8 cellular contexts compared by ENCODE assay signal in genomic region chr9:94014066-94014654, GRCh38. TPM values are rescaled to one million over a fixed set of nuclear protein-coding genes. Genes with fewer than 3 reads are reported as not detected.
DNase-seq lines count a peak whose midpoint lies in the region; ATAC-seq and TF ChIP-seq lines count a peak whose summit lies in the region.

No MANE protein-coding gene starts in this region.

- peaks cover 12% of the 10 kb centered on the region for H3K4me1 Mint-ChIP-seq in activated CD8-positive, alpha-beta T cell treated with anti-CD3 and anti-CD28 coated beads for 36 hours (ENCODE audit: low read depth)
- peaks cover 4% of the 10 kb centered on the region for H3K4me1 Mint-ChIP-seq in activated CD8-positive, alpha-beta T cell treated with anti-CD3 and anti-CD28 coated beads, Interleukin-2, amount 10 ng/mL, durations not matched to agents 7 days and 5 days (ENCODE audit: low read depth)
- H3K4me1 Mint-ChIP-seq in nephron: peaks cover 29% of the 10 kb centered on the region

- intact Hi-C loops in activated CD8-positive, alpha-beta T cell treated with anti-CD3 and anti-CD28 coated beads for 36 hours (cut with micrococcal nuclease): no loop called here

- CTCF ChIA-PET in activated CD8-positive, alpha-beta T cell treated with anti-CD3 and anti-CD28 coated beads for 36 hours (lab: Charles Lee): interaction anchor here (0.8 to 5.2 kb wide), 18 partner anchors 9 to 331 kb away, joined by 3 to 43 read pairs (median 4); no protein-coding TSS in a partner anchor
- CTCF ChIA-PET in activated CD8-positive, alpha-beta T cell treated with anti-CD3 and anti-CD28 coated beads, Interleukin-2, amount 10 ng/mL, durations not matched to agents 7 days and 5 days (lab: Charles Lee): interaction anchor here (0.6 to 4.5 kb wide), 12 partner anchors 11 to 211 kb away, joined by 3 to 49 read pairs (median 4); no protein-coding TSS in a partner anchor

- peak; percentile 64 for TF ChIP-seq CTCF in activated CD8-positive, alpha-beta T cell treated with anti-CD3 and anti-CD28 coated beads for 36 hours (IDR thresholded peaks at IDR 0.05)
- TF ChIP-seq CTCF in choroid plexus epithelial cell (conservative IDR thresholded peaks at IDR 0.05; ENCODE audit: low read depth, low read length) (peak; percentile 71), nephron (IDR thresholded peaks at IDR 0.05; ENCODE audit: unreplicated experiment in 3 of 3) (peak; percentile 57 to 66 (median 66))

- no peaks in the 10 kb centered on the region for H3K36me3 Mint-ChIP-seq in activated CD8-positive, alpha-beta T cell treated with anti-CD3 and anti-CD28 coated beads for 36 hours (ENCODE audit: low read depth)
- no peaks in the 10 kb centered on the region for H3K36me3 Mint-ChIP-seq in activated CD8-positive, alpha-beta T cell treated with anti-CD3 and anti-CD28 coated beads, Interleukin-2, amount 10 ng/mL, durations not matched to agents 7 days and 5 days (ENCODE audit: low read depth)
- no peaks in the 10 kb centered on the region for H3K36me3 Mint-ChIP-seq in nephron (ENCODE audit: low read depth)

- POLR2A ChIA-PET in activated CD8-positive, alpha-beta T cell treated with anti-CD3 and anti-CD28 coated beads for 36 hours (lab: Charles Lee): no interaction called here
- POLR2A ChIA-PET in activated CD8-positive, alpha-beta T cell treated with anti-CD3 and anti-CD28 coated beads, Interleukin-2, amount 10 ng/mL, durations not matched to agents 7 days and 5 days (lab: Charles Lee): no interaction called here

- H3K9me3 Mint-ChIP-seq in activated CD8-positive, alpha-beta T cell treated with anti-CD3 and anti-CD28 coated beads for 36 hours: no peaks in the 10 kb centered on the region
- no peaks in the 10 kb centered on the region for H3K9me3 Mint-ChIP-seq in activated CD8-positive, alpha-beta T cell treated with anti-CD3 and anti-CD28 coated beads, Interleukin-2, amount 10 ng/mL, durations not matched to agents 7 days and 5 days (ENCODE audit: insufficient read depth)
- no peaks in the 10 kb centered on the region for H3K9me3 Mint-ChIP-seq in nephron

- H3K27ac Mint-ChIP-seq in activated CD8-positive, alpha-beta T cell treated with anti-CD3 and anti-CD28 coated beads for 36 hours: no peak overlapping the region
- no peak overlapping the region for H3K27ac Mint-ChIP-seq in activated CD8-positive, alpha-beta T cell treated with anti-CD3 and anti-CD28 coated beads, Interleukin-2, amount 10 ng/mL, durations not matched to agents 7 days and 5 days
- no peak overlapping the region for H3K27ac Mint-ChIP-seq in nephron

- no peaks in the 10 kb centered on the region for H3K27me3 Mint-ChIP-seq in activated CD8-positive, alpha-beta T cell treated with anti-CD3 and anti-CD28 coated beads for 36 hours
- no peaks in the 10 kb centered on the region for H3K27me3 Mint-ChIP-seq in activated CD8-positive, alpha-beta T cell treated with anti-CD3 and anti-CD28 coated beads, Interleukin-2, amount 10 ng/mL, durations not matched to agents 7 days and 5 days (ENCODE audit: low read depth)
- H3K27me3 Mint-ChIP-seq in nephron (ENCODE audit: low read depth): no peaks in the 10 kb centered on the region

- no peak overlapping the region for H3K4me3 Mint-ChIP-seq in activated CD8-positive, alpha-beta T cell treated with anti-CD3 and anti-CD28 coated beads for 36 hours
- H3K4me3 Mint-ChIP-seq in activated CD8-positive, alpha-beta T cell treated with anti-CD3 and anti-CD28 coated beads, Interleukin-2, amount 10 ng/mL, durations not matched to agents 7 days and 5 days: no peak overlapping the region
- no peak overlapping the region for H3K4me3 Mint-ChIP-seq in nephron

- ATAC-seq in activated CD8-positive, alpha-beta T cell treated with anti-CD3 and anti-CD28 coated beads for 36 hours: no peak
- no peak for ATAC-seq in activated CD8-positive, alpha-beta T cell treated with anti-CD3 and anti-CD28 coated beads, Interleukin-2, amount 10 ng/mL, durations not matched to agents 7 days and 5 days
- ATAC-seq in GM21360 (IDR thresholded peaks at IDR 0.05; ENCODE audit: unreplicated experiment): no peak

- H3K4me3 ChIP-seq in choroid plexus epithelial cell (ENCODE audit: low read depth, low read length): no peak overlapping the region

- DNase-seq in activated CD8-positive, alpha-beta T cell treated with anti-CD3 and anti-CD28 coated beads for 36 hours: no peak
- DNase-seq in activated CD8-positive, alpha-beta T cell treated with anti-CD3 and anti-CD28 coated beads, Interleukin-2, amount 10 ng/mL, durations not matched to agents 7 days and 5 days: no peak
- peak; percentile 21 for DNase-seq in NCI-H345 (lab: John Stamatoyannopoulos, UW)
- DNase-seq in choroid plexus epithelial cell (ENCODE audit: low read depth): peak; percentile 78
- no peak for DNase-seq in activated CD4-positive, alpha-beta T cell treated with anti-CD3 and anti-CD28 coated beads, Interleukin-2, amount 50 U/mL, for 48 hours
- no peak for DNase-seq in T-helper 1 cell

RNA-seq across cellular contexts. Expression of gene BARX1, which starts 59.0 kb away (rescaled TPM):
- total RNA-seq in activated CD8-positive, alpha-beta T cell treated with anti-CD3 and anti-CD28 coated beads for 36 hours: 1 to 10 TPM; 6.6 to 7.6 TPM
- under 1 TPM in 1 of 2 experiments, not detected in 1; 0.53 TPM for total RNA-seq in activated CD8-positive, alpha-beta T cell treated with anti-CD3 and anti-CD28 coated beads, Interleukin-2, amount 10 ng/mL, durations not matched to agents 7 days and 5 days

Comparison
In these comparisons a context has a peak if more than half of its experiments do, and no peak if none do; other contexts are left out.
1. RNA of gene BARX1, which starts 59.0 kb away (total RNA-seq): 6.6 to 7.6 TPM in activated CD8-positive, alpha-beta T cell treated with anti-CD3 and anti-CD28 coated beads for 36 hours; 0.53 TPM in activated CD8-positive, alpha-beta T cell treated with anti-CD3 and anti-CD28 coated beads, Interleukin-2, amount 10 ng/mL, durations not matched to agents 7 days and 5 days; every median in the first group is over 4 times any median in the second.
2. DNase-seq: peak in NCI-H345 (single experiment) and choroid plexus epithelial cell (single experiment); none in activated CD8-positive, alpha-beta T cell treated with anti-CD3 and anti-CD28 coated beads for 36 hours (single experiment), activated CD8-positive, alpha-beta T cell treated with anti-CD3 and anti-CD28 coated beads, Interleukin-2, amount 10 ng/mL, durations not matched to agents 7 days and 5 days (single experiment), activated CD4-positive, alpha-beta T cell treated with anti-CD3 and anti-CD28 coated beads, Interleukin-2, amount 50 U/mL, for 48 hours (0 of 2) and T-helper 1 cell (0 of 5).
3. Peak in every context shown above with its lines, with median percentiles within 50 percentile points of each other: CTCF ChIP-seq.